In genomic region chr10:119253433-119254174, GRCh38 we compare ENCODE assay signal across 1 cellular context.
TF ChIP-seq lines count a peak whose summit lies in the region.

No MANE protein-coding gene starts in this region.

TF ChIP-seq in HepG2, 621 proteins besides CTCF, POLR2A, EP300 and RAD21 (continued from another document and continues in another):
- TF ChIP-seq HNF1A (IDR thresholded peaks at IDR 0.05; ENCODE audit: low read depth) (no peak), HNF1A (CRISPR knock-in tag; IDR thresholded peaks at IDR 0.05; ENCODE audit: borderline replicate concordance) (no peak), ZNF333 (CRISPR knock-in tag; IDR thresholded peaks at IDR 0.05; ENCODE audit: borderline replicate concordance) (0 out of 2 replicates have a peak, but pooled peaks have one; percentile 64), HMGA1 (CRISPR knock-in tag; conservative IDR thresholded peaks at IDR 0.05) (no peak), ZNF446 (CRISPR knock-in tag; IDR thresholded peaks at IDR 0.05) (0 out of 2 replicates have a peak, but pooled peaks have one; percentile 40), ZBTB26 (CRISPR knock-in tag; IDR thresholded peaks at IDR 0.05; ENCODE audit: borderline replicate concordance) (peak; percentile 99), PPARG (CRISPR knock-in tag; conservative IDR thresholded peaks at IDR 0.05) (peak; percentile 47; the same call in 1 of the 2 replicates), ZNF672 (CRISPR knock-in tag; IDR thresholded peaks at IDR 0.05) (no peak), AKAP8 (CRISPR knock-in tag; IDR thresholded peaks at IDR 0.05) (no peak), NFE2L2 (IDR thresholded peaks at IDR 0.05; ENCODE audit: low read length) (no peak), ZNF484 (CRISPR knock-in tag; IDR thresholded peaks at IDR 0.05; ENCODE audit: borderline replicate concordance, low read depth) (no peak), NFYB (CRISPR knock-in tag; IDR thresholded peaks at IDR 0.05) (no peak), ISL2 (CRISPR knock-in tag; IDR thresholded peaks at IDR 0.05) (peak; percentile 33; the same call in 1 of the 2 replicates), CENPX (CRISPR knock-in tag; IDR thresholded peaks at IDR 0.05) (no peak), THRA (CRISPR knock-in tag; IDR thresholded peaks at IDR 0.05; ENCODE audit: borderline replicate concordance) (peak; percentile 11; the same call in 1 of the 2 replicates), KLF12 (CRISPR knock-in tag; IDR thresholded peaks at IDR 0.05; ENCODE audit: borderline replicate concordance) (no peak), DBP (CRISPR knock-in tag; IDR thresholded peaks at IDR 0.05; ENCODE audit: not compliant biosample characterization) (no peak), POLR2G (IDR thresholded peaks at IDR 0.05; ENCODE audit: low read depth, low read length) (peak; percentile 75), ZNF280D (CRISPR knock-in tag; IDR thresholded peaks at IDR 0.05) (no peak), SPEN (CRISPR knock-in tag; IDR thresholded peaks at IDR 0.05; ENCODE audit: low read depth) (no peak), ZNF414 (CRISPR knock-in tag; IDR thresholded peaks at IDR 0.05) (peak; percentile 81), ZNF253 (CRISPR knock-in tag; IDR thresholded peaks at IDR 0.05; ENCODE audit: borderline replicate concordance) (no peak)
- TF ChIP-seq, protein P1, sequence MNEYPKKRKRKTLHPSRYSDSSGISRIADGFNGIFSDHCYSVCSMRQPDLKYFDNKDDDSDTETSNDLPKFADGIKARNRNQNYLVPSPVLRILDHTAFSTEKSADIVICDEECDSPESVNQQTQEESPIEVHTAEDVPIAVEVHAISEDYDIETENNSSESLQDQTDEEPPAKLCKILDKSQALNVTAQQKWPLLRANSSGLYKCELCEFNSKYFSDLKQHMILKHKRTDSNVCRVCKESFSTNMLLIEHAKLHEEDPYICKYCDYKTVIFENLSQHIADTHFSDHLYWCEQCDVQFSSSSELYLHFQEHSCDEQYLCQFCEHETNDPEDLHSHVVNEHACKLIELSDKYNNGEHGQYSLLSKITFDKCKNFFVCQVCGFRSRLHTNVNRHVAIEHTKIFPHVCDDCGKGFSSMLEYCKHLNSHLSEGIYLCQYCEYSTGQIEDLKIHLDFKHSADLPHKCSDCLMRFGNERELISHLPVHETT (CRISPR knock-in tag; conservative IDR thresholded peaks at IDR 0.05): 0 out of 2 replicates have a peak, but pooled peaks have one; percentile 40
- TF ChIP-seq, protein P2, sequence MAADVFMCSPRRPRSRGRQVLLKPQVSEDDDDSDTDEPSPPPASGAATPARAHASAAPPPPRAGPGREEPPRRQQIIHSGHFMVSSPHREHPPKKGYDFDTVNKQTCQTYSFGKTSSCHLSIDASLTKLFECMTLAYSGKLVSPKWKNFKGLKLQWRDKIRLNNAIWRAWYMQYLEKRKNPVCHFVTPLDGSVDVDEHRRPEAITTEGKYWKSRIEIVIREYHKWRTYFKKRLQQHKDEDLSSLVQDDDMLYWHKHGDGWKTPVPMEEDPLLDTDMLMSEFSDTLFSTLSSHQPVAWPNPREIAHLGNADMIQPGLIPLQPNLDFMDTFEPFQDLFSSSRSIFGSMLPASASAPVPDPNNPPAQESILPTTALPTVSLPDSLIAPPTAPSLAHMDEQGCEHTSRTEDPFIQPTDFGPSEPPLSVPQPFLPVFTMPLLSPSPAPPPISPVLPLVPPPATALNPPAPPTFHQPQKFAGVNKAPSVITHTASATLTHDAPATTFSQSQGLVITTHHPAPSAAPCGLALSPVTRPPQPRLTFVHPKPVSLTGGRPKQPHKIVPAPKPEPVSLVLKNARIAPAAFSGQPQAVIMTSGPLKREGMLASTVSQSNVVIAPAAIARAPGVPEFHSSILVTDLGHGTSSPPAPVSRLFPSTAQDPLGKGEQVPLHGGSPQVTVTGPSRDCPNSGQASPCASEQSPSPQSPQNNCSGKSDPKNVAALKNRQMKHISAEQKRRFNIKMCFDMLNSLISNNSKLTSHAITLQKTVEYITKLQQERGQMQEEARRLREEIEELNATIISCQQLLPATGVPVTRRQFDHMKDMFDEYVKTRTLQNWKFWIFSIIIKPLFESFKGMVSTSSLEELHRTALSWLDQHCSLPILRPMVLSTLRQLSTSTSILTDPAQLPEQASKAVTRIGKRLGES (CRISPR knock-in tag; IDR thresholded peaks at IDR 0.05; ENCODE audit: borderline replicate concordance): no peak
- TF ChIP-seq, protein P3, sequence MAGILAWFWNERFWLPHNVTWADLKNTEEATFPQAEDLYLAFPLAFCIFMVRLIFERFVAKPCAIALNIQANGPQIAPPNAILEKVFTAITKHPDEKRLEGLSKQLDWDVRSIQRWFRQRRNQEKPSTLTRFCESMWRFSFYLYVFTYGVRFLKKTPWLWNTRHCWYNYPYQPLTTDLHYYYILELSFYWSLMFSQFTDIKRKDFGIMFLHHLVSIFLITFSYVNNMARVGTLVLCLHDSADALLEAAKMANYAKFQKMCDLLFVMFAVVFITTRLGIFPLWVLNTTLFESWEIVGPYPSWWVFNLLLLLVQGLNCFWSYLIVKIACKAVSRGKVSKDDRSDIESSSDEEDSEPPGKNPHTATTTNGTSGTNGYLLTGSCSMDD (CRISPR knock-in tag; IDR thresholded peaks at IDR 0.05): no peak
- TF ChIP-seq, protein P4, sequence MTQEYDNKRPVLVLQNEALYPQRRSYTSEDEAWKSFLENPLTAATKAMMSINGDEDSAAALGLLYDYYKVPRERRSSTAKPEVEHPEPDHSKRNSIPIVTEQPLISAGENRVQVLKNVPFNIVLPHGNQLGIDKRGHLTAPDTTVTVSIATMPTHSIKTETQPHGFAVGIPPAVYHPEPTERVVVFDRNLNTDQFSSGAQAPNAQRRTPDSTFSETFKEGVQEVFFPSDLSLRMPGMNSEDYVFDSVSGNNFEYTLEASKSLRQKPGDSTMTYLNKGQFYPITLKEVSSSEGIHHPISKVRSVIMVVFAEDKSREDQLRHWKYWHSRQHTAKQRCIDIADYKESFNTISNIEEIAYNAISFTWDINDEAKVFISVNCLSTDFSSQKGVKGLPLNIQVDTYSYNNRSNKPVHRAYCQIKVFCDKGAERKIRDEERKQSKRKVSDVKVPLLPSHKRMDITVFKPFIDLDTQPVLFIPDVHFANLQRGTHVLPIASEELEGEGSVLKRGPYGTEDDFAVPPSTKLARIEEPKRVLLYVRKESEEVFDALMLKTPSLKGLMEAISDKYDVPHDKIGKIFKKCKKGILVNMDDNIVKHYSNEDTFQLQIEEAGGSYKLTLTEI (CRISPR knock-in tag; conservative IDR thresholded peaks at IDR 0.05): no peak
- TF ChIP-seq, protein P5, sequence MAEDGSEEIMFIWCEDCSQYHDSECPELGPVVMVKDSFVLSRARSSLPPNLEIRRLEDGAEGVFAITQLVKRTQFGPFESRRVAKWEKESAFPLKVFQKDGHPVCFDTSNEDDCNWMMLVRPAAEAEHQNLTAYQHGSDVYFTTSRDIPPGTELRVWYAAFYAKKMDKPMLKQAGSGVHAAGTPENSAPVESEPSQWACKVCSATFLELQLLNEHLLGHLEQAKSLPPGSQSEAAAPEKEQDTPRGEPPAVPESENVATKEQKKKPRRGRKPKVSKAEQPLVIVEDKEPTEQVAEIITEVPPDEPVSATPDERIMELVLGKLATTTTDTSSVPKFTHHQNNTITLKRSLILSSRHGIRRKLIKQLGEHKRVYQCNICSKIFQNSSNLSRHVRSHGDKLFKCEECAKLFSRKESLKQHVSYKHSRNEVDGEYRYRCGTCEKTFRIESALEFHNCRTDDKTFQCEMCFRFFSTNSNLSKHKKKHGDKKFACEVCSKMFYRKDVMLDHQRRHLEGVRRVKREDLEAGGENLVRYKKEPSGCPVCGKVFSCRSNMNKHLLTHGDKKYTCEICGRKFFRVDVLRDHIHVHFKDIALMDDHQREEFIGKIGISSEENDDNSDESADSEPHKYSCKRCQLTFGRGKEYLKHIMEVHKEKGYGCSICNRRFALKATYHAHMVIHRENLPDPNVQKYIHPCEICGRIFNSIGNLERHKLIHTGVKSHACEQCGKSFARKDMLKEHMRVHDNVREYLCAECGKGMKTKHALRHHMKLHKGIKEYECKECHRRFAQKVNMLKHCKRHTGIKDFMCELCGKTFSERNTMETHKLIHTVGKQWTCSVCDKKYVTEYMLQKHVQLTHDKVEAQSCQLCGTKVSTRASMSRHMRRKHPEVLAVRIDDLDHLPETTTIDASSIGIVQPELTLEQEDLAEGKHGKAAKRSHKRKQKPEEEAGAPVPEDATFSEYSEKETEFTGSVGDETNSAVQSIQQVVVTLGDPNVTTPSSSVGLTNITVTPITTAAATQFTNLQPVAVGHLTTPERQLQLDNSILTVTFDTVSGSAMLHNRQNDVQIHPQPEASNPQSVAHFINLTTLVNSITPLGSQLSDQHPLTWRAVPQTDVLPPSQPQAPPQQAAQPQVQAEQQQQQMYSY (CRISPR knock-in tag; IDR thresholded peaks at IDR 0.05): no peak
